In the genomic region with DNA sequence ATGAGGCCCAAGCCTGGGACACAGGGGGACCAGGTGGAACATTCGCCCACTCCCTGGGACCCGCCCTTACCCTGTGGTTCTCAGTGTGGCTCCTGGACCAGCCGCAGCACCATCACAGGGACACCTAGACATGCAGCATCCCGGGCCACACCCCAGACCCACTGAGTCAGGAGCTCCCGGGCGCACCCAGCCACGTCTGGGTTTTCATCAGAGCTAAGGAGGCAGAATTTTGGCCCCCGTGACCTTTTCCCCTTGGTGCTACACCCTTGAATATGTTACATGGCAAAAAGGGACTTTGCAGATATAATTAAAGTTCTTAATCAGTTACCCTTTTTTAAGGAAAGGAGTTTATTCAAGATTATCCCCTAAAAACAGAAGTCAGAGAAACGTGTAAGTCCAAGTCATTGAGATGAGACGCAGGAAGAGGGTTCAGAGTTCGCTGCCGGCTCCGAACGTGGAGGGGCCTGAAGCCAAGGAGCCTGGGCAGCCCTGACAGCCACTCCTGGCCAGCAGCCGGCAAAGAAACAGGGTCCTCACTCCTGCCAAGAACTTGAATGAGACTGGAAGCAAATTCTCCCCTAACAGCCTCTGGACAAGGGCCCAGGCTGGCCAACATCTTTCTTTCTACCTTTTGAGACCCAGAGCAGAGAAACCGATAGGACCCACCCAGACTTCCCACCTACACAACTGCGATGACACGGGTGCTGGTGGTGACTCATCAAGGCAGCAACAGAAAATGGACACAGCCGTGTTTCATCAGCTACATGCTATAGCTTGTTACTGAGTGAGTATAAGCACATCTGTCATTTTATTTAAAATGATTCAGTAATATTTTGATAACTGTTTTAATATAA, we compare ENCODE assay signal across 8 cellular contexts. TPM values are rescaled to one million over a fixed set of nuclear protein-coding genes. Genes with fewer than 3 reads are reported as not detected.
A peak's percentile ranks its signal among the peaks of the same experiment; 100 is the strongest.
DNase-seq lines count a peak whose midpoint lies in the region; TF ChIP-seq lines count a peak whose summit lies in the region.

No MANE protein-coding gene starts in this region.

- no peak overlapping the region for H3K27ac Mint-ChIP-seq in endodermal cell

- H3K27me3 Mint-ChIP-seq in endodermal cell (ENCODE audit: insufficient read depth): no peaks in the 10 kb centered on the region

- no peaks in the 10 kb centered on the region for H3K27me3 ChIP-seq in endodermal cell (ENCODE audit: control insufficient read depth, insufficient read depth, low read length, poor library complexity, severe bottlenecking)

- no peak overlapping the region for H3K4me3 ChIP-seq in endodermal cell (ENCODE audit: low read length)

- peaks cover 29% of the 10 kb centered on the region for H3K4me1 Mint-ChIP-seq in endodermal cell

- DNase-seq in activated gamma-delta T cell treated with Interleukin-2 at 50 U/mL for 16 hours (peak; percentile 36), activated gamma-delta T cell (lab: John Stamatoyannopoulos, UW) (no peak), endodermal cell (no peak), posterior vena cava (ENCODE audit: low spot score) (peak; percentile 79), cerebellar nuclear complex (lab: John Stamatoyannopoulos, UW) (no peak), GM13977 (ENCODE audit: low spot score) (no peak), COR-L47 (lab: John Stamatoyannopoulos, UW) (no peak)
- DNase-seq in activated CD4-positive, alpha-beta T cell treated with anti-CD3 and anti-CD28 coated beads for 4 hours: peak; percentile 58 to 67

- peaks cover 2% of the 10 kb centered on the region for H3K36me3 Mint-ChIP-seq in endodermal cell (ENCODE audit: low read depth)

- no peaks in the 10 kb centered on the region for H3K9me3 Mint-ChIP-seq in endodermal cell

- H3K9ac ChIP-seq in endodermal cell (ENCODE audit: extremely low read depth, low read length, poor library complexity, severe bottlenecking): no peak overlapping the region

- WGBS in endodermal cell (ENCODE audit: insufficient coverage in 1 of 2, insufficient read length in 1 of 2), 2 experiments: 95 to 97% methylated on average over 15 to 19 of the region's 19 CpGs

- in situ Hi-C loops in GM13977 (cut with MboI; ENCODE audit: low pct_unique_long_range_greater_than_20kb, low sequenced_read_pairs, unreplicated experiment): loop anchor here (25.0 kb wide), 1 partner anchor 781 kb away; the partner anchor contains the start of gene ZNF133

- TF ChIP-seq CTCF in endodermal cell (conservative IDR thresholded peaks at IDR 0.05) (no peak), GM13977 (IDR thresholded peaks at IDR 0.05; ENCODE audit: extremely low read depth, insufficient read depth, missing control alignments) (no peak)

- intact Hi-C loops in posterior vena cava (cut with DNase I): loop anchor here (2.0 to 10.0 kb wide), 4 partner anchors 113 to 489 kb away; no protein-coding TSS in a partner anchor

- H3K9me3 ChIP-seq in endodermal cell (ENCODE audit: control insufficient read depth, low read length): no peaks in the 10 kb centered on the region

- no peak overlapping the region for H3K27ac ChIP-seq in endodermal cell (ENCODE audit: low read depth, low read length)

- H3K4me1 ChIP-seq in endodermal cell (ENCODE audit: control insufficient read depth, insufficient read depth, low read length): no peaks in the 10 kb centered on the region

- H3K4me3 Mint-ChIP-seq in endodermal cell: peak overlapping the region; percentile 52

- no peaks in the 10 kb centered on the region for H3K36me3 ChIP-seq in endodermal cell (ENCODE audit: control insufficient read depth, insufficient read depth, low read length)

RNA-seq across cellular contexts. Expression of gene BFSP1, which starts 25.3 kb away (rescaled TPM):
- total RNA-seq in endodermal cell (10 to 100 TPM in 1 of 2 donors, 1 to 10 TPM in 1; 9.4 to 12.0 TPM), posterior vena cava (under 1 TPM; 0.67 to 0.93 TPM)
- polyA plus RNA-seq in endodermal cell (2013, experiment 1 of 2): 1.3 TPM
- polyA plus RNA-seq in endodermal cell (2013, experiment 2 of 2): 1.4 TPM

Comparison
In these comparisons a context has a peak if more than half of its experiments do, and no peak if none do; other contexts are left out.
1. DNase-seq: peak in activated gamma-delta T cell treated with Interleukin-2 at 50 U/mL for 16 hours (single experiment), activated CD4-positive, alpha-beta T cell treated with anti-CD3 and anti-CD28 coated beads for 4 hours (2 of 2) and posterior vena cava (single experiment); none in activated gamma-delta T cell (single experiment), endodermal cell (single experiment), cerebellar nuclear complex (0 of 2), GM13977 (single experiment) and COR-L47 (single experiment).
2. RNA of gene BFSP1, which starts 25.3 kb away (total RNA-seq): 9.4 to 12.0 TPM in endodermal cell; 0.67 to 0.93 TPM in posterior vena cava; every median in the first group is over 4 times any median in the second.